Comparison of ENCODE assay signal across 1 cellular context in the genomic region with DNA sequence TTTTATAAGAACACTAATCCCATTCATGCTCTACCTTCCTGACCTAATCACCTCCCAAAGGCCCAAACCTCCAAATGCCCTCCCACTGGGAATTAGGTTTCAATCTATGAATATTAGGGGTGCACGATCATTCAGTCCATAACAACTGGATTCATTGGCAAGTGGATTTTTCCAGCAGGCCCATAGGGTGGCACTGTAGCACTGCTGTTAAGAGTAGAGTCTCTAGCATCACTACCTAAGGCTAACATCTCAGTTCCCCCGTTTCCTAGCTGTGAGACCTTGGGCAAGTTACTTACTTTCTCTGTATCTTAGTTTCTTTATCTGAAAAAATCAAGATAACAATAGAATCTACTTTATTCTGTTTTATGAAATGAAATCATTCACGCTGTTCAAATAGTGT.
TF ChIP-seq lines count a peak whose summit lies in the region.

No MANE protein-coding gene starts in this region.

TF ChIP-seq in K562, 482 proteins besides CTCF, POLR2A, EP300 and RAD21 (continued from another document):
- TF ChIP-seq, protein P1, sequence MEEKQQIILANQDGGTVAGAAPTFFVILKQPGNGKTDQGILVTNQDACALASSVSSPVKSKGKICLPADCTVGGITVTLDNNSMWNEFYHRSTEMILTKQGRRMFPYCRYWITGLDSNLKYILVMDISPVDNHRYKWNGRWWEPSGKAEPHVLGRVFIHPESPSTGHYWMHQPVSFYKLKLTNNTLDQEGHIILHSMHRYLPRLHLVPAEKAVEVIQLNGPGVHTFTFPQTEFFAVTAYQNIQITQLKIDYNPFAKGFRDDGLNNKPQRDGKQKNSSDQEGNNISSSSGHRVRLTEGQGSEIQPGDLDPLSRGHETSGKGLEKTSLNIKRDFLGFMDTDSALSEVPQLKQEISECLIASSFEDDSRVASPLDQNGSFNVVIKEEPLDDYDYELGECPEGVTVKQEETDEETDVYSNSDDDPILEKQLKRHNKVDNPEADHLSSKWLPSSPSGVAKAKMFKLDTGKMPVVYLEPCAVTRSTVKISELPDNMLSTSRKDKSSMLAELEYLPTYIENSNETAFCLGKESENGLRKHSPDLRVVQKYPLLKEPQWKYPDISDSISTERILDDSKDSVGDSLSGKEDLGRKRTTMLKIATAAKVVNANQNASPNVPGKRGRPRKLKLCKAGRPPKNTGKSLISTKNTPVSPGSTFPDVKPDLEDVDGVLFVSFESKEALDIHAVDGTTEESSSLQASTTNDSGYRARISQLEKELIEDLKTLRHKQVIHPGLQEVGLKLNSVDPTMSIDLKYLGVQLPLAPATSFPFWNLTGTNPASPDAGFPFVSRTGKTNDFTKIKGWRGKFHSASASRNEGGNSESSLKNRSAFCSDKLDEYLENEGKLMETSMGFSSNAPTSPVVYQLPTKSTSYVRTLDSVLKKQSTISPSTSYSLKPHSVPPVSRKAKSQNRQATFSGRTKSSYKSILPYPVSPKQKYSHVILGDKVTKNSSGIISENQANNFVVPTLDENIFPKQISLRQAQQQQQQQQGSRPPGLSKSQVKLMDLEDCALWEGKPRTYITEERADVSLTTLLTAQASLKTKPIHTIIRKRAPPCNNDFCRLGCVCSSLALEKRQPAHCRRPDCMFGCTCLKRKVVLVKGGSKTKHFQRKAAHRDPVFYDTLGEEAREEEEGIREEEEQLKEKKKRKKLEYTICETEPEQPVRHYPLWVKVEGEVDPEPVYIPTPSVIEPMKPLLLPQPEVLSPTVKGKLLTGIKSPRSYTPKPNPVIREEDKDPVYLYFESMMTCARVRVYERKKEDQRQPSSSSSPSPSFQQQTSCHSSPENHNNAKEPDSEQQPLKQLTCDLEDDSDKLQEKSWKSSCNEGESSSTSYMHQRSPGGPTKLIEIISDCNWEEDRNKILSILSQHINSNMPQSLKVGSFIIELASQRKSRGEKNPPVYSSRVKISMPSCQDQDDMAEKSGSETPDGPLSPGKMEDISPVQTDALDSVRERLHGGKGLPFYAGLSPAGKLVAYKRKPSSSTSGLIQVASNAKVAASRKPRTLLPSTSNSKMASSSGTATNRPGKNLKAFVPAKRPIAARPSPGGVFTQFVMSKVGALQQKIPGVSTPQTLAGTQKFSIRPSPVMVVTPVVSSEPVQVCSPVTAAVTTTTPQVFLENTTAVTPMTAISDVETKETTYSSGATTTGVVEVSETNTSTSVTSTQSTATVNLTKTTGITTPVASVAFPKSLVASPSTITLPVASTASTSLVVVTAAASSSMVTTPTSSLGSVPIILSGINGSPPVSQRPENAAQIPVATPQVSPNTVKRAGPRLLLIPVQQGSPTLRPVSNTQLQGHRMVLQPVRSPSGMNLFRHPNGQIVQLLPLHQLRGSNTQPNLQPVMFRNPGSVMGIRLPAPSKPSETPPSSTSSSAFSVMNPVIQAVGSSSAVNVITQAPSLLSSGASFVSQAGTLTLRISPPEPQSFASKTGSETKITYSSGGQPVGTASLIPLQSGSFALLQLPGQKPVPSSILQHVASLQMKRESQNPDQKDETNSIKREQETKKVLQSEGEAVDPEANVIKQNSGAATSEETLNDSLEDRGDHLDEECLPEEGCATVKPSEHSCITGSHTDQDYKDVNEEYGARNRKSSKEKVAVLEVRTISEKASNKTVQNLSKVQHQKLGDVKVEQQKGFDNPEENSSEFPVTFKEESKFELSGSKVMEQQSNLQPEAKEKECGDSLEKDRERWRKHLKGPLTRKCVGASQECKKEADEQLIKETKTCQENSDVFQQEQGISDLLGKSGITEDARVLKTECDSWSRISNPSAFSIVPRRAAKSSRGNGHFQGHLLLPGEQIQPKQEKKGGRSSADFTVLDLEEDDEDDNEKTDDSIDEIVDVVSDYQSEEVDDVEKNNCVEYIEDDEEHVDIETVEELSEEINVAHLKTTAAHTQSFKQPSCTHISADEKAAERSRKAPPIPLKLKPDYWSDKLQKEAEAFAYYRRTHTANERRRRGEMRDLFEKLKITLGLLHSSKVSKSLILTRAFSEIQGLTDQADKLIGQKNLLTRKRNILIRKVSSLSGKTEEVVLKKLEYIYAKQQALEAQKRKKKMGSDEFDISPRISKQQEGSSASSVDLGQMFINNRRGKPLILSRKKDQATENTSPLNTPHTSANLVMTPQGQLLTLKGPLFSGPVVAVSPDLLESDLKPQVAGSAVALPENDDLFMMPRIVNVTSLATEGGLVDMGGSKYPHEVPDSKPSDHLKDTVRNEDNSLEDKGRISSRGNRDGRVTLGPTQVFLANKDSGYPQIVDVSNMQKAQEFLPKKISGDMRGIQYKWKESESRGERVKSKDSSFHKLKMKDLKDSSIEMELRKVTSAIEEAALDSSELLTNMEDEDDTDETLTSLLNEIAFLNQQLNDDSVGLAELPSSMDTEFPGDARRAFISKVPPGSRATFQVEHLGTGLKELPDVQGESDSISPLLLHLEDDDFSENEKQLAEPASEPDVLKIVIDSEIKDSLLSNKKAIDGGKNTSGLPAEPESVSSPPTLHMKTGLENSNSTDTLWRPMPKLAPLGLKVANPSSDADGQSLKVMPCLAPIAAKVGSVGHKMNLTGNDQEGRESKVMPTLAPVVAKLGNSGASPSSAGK (IDR thresholded peaks at IDR 0.05) = no peak
- TF ChIP-seq ERF (CRISPR knock-in tag; IDR thresholded peaks at IDR 0.05) = no peak
- TF ChIP-seq, protein P2, sequence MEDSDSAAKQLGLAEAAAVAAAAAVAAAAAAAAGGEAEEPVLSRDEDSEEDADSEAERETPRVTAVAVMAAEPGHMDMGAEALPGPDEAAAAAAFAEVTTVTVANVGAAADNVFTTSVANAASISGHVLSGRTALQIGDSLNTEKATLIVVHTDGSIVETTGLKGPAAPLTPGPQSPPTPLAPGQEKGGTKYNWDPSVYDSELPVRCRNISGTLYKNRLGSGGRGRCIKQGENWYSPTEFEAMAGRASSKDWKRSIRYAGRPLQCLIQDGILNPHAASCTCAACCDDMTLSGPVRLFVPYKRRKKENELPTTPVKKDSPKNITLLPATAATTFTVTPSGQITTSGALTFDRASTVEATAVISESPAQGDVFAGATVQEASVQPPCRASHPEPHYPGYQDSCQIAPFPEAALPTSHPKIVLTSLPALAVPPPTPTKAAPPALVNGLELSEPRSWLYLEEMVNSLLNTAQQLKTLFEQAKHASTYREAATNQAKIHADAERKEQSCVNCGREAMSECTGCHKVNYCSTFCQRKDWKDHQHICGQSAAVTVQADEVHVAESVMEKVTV (CRISPR knock-in tag; IDR thresholded peaks at IDR 0.05) = no peak
- TF ChIP-seq, protein P3, sequence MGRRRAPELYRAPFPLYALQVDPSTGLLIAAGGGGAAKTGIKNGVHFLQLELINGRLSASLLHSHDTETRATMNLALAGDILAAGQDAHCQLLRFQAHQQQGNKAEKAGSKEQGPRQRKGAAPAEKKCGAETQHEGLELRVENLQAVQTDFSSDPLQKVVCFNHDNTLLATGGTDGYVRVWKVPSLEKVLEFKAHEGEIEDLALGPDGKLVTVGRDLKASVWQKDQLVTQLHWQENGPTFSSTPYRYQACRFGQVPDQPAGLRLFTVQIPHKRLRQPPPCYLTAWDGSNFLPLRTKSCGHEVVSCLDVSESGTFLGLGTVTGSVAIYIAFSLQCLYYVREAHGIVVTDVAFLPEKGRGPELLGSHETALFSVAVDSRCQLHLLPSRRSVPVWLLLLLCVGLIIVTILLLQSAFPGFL (CRISPR knock-in tag; IDR thresholded peaks at IDR 0.05) = no peak
- TF ChIP-seq MAZ (CRISPR knock-in tag; conservative IDR thresholded peaks at IDR 0.05 in 1 of 2, IDR thresholded peaks at IDR 0.05 in 1 of 2) = no peak
- TF ChIP-seq MEF2A (IDR thresholded peaks at IDR 0.05; ENCODE audit: control insufficient read depth, low read depth, low read length) = no peak
